In genomic region chr1:25103180-25103790, GRCh38 we compare ENCODE assay signal across 1 cellular context.
TF ChIP-seq lines count a peak whose summit lies in the region.

No MANE protein-coding gene starts in this region.

TF ChIP-seq in H1, 55 proteins besides CTCF, POLR2A, EP300 and RAD21:
- TF ChIP-seq SIRT6 (IDR thresholded peaks at IDR 0.05; ENCODE audit: low read length) = no peak
- no peak for TF ChIP-seq MAFK (IDR thresholded peaks at IDR 0.05; ENCODE audit: low read depth, low read length)
- TF ChIP-seq BACH1 (IDR thresholded peaks at IDR 0.05; ENCODE audit: low read length) = no peak
- TF ChIP-seq HDAC2 (IDR thresholded peaks at IDR 0.05; ENCODE audit: borderline replicate concordance in 1 of 2, low read depth in 2 of 2, low read length in 2 of 2) = no peak
- TF ChIP-seq FOSL1 (IDR thresholded peaks at IDR 0.05; ENCODE audit: insufficient read depth, low read depth, low read length) = no peak
- no peak for TF ChIP-seq ASH2L (IDR thresholded peaks at IDR 0.05; ENCODE audit: low read length)
- no peak for TF ChIP-seq TAF7 (optimal IDR thresholded peaks at IDR 0.05; ENCODE audit: borderline replicate concordance, low read depth, low read length)
- TF ChIP-seq CHD7 (IDR thresholded peaks at IDR 0.05; ENCODE audit: insufficient replicate concordance, low read length) = no peak
- TF ChIP-seq GABPA (IDR thresholded peaks at IDR 0.05; ENCODE audit: borderline replicate concordance, insufficient read depth, low read length) = no peak
- TF ChIP-seq RBBP5 (IDR thresholded peaks at IDR 0.05; ENCODE audit: borderline replicate concordance, low read depth, low read length) = no peak
- TF ChIP-seq PHF8 (conservative IDR thresholded peaks at IDR 0.05; ENCODE audit: low read depth, low read length) = no peak
- TF ChIP-seq ATF3 (IDR thresholded peaks at IDR 0.05; ENCODE audit: insufficient read depth, low read depth, low read length) = no peak
- no peak for TF ChIP-seq USF2 (IDR thresholded peaks at IDR 0.05; ENCODE audit: low read length)
- no peak for TF ChIP-seq EGR1 (IDR thresholded peaks at IDR 0.05; ENCODE audit: borderline replicate concordance, low read depth, low read length)
- TF ChIP-seq MAX (IDR thresholded peaks at IDR 0.05) = no peak
TF ChIP-seq in H1: peak in this region for 0.
